25 cellular contexts compared by ENCODE assay signal in genomic region chr3:78013653-78014052, GRCh38.
"Had no signal": no experiment of that assay in that cellular context is flagged by ENCODE, and none has a peak within 500 bp of the region (broad histone marks: within the 10 kb centered on the region; RNA-seq: fewer than 3 reads in every experiment).

No MANE protein-coding gene starts in this region.

- H3K9me3 ChIP-seq: colonic mucosa, esophagus squamous epithelium, gastrocnemius medialis, heart right ventricle, lower lobe of right lung had no signal

- H3K4me1 ChIP-seq: colonic mucosa, esophagus squamous epithelium, gastrocnemius medialis, heart right ventricle, left lung, lower lobe of right lung had no signal

- DNase-seq: colonic mucosa; cortex of kidney; effector CD8-positive, alpha-beta T cell; effector memory CD8-positive, alpha-beta T cell; endodermal cell; erythroblast; esophagus squamous epithelium; foreskin fibroblast; foreskin melanocyte; gastrocnemius medialis; glutamatergic neuron; head of caudate nucleus; heart right ventricle; hippocampal formation; left cardiac atrium; left lung; left ventricle myocardium superior; lower lobe of right lung; mesenchymal stem cell; midbrain; naive thymus-derived CD4-positive, alpha-beta T cell had no signal

- H3K4me3 ChIP-seq: colonic mucosa, esophagus squamous epithelium, gastrocnemius medialis, heart right ventricle, left lung, lower lobe of right lung had no signal

- H3K27me3 ChIP-seq: colonic mucosa, esophagus squamous epithelium, gastrocnemius medialis, heart right ventricle, left lung had no signal

- FAIRE-seq: endometrium, islet of Langerhans, keratinocyte had no signal

- H3K36me3 ChIP-seq: colonic mucosa, esophagus squamous epithelium, gastrocnemius medialis, heart right ventricle, left lung, lower lobe of right lung had no signal

- H3K27ac ChIP-seq: colonic mucosa, epithelial cell of prostate, esophagus squamous epithelium, gastrocnemius medialis, heart right ventricle, left lung, lower lobe of right lung had no signal
